Comparison of ENCODE assay signal across 1 cellular context in the genomic region with DNA sequence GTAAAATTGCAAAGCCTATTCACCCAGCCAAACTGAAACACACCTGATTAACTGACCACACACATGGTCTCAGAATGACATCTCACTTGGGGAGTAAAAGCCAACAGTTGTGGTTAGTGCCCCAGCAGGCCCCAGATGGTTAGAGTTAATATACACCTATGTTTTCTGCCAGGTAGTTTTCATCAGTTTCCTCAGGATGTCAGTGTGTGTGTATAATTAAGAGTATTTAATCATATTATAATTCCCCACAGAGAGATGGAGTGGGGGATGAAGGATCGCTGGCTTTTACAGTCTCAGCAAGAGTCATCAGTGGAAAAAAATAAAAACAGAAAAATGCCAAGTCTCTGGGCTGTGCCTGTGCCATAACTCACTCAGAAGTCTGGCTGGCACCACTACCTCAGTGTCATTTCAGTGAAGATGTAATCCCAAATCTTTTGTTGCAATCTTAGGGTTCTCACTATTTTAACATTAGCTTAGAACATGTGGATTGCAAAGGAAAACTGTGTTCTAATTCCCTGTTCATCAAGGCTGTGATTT.
TF ChIP-seq lines count a peak whose summit lies in the region.

No MANE protein-coding gene starts in this region.

TF ChIP-seq in SK-N-SH, 30 proteins besides CTCF, POLR2A, EP300 and RAD21 (continued from another document):
- no peak for TF ChIP-seq CHD2 (IDR thresholded peaks at IDR 0.05; ENCODE audit: low read length, partially characterized antibody)
- TF ChIP-seq, protein P1, sequence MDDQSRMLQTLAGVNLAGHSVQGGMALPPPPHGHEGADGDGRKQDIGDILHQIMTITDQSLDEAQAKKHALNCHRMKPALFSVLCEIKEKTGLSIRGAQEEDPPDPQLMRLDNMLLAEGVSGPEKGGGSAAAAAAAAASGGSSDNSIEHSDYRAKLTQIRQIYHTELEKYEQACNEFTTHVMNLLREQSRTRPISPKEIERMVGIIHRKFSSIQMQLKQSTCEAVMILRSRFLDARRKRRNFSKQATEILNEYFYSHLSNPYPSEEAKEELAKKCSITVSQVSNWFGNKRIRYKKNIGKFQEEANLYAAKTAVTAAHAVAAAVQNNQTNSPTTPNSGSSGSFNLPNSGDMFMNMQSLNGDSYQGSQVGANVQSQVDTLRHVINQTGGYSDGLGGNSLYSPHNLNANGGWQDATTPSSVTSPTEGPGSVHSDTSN (IDR thresholded peaks at IDR 0.05): peak; percentile 87
